Comparison of ENCODE assay signal across 8 cellular contexts in the genomic region with DNA sequence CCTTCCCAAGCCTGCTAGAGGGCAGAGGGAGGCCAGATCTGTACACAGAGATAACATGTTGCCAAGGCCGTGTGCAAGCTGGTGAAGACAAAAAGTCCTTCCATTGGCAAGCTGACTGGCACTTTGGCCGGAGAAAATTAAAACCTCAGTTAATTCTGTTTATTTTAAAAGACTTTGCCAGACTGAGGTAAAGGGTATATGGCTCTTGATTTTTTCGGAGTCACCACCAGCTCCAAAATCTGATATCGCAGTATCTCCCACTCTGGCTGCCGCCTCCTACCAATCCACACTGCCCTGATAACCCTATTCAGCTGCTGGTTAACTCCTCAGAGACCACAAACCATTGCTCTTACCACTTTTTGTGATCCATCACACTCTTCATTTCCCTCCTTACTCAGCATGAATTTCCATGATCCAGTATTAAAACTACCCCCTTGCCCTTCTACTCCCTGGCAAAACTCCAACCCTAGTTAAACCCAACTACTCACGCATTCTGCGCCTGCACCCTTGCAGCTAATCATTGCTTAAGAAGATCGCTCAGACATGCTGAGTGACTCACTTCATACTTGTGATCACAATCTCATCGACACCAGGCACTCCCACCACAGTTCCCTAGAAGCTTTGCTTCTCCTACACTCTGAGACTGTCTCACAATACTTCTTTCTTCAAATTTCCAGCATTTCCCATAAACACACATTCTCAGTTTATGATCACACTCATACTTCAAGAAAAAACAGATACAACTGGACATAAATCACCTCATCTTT. TPM values are rescaled to one million over a fixed set of nuclear protein-coding genes. Genes with fewer than 3 reads are reported as not detected.
A peak's percentile ranks its signal among the peaks of the same experiment; 100 is the strongest.
DNase-seq lines count a peak whose midpoint lies in the region; ATAC-seq, FAIRE-seq and TF ChIP-seq lines count a peak whose summit lies in the region.

No MANE protein-coding gene starts in this region.

- H3K79me2 ChIP-seq in endothelial cell of umbilical vein (ENCODE audit: control insufficient read depth, insufficient read depth, low read length), result no peaks in the 10 kb centered on the region
- H3K79me2 ChIP-seq in MM.1S (ENCODE audit: low read length), result no peaks in the 10 kb centered on the region

- no peaks in the 10 kb centered on the region for H4K20me1 ChIP-seq in endothelial cell of umbilical vein (replicated peaks; ENCODE audit: control insufficient read depth, extremely low read depth, insufficient read depth, low read length)
- H4K20me1 ChIP-seq in MM.1S (ENCODE audit: insufficient read depth, low read length), result no peaks in the 10 kb centered on the region

- H3K4me1 ChIP-seq in endothelial cell of umbilical vein (ENCODE audit: control insufficient read depth, extremely low read depth, insufficient read depth, low read length), result peaks cover 26% of the 10 kb centered on the region
- H3K4me1 ChIP-seq in mucosa of stomach (ENCODE audit: control insufficient read depth, insufficient read depth, low read length), result peaks cover 41% of the 10 kb centered on the region
- peaks cover 17 to 29% (median 25%) of the 10 kb centered on the region in 4 donors for H3K4me1 ChIP-seq in upper lobe of left lung
- H3K4me1 ChIP-seq in MM.1S (ENCODE audit: low read length), result no peaks in the 10 kb centered on the region

- dilution Hi-C loops in endothelial cell of umbilical vein (cut with MboI; ENCODE audit: extremely low pct_ligation_motif_present, low sequenced_read_pairs), result no loop called here

- peak; percentile 82 to 91 for ATAC-seq in upper lobe of left lung (ENCODE audit: low FRiP score in 2 of 2)
- ATAC-seq in HG03439 (IDR thresholded peaks at IDR 0.05; ENCODE audit: unreplicated experiment), result no peak

- no peaks in the 10 kb centered on the region for H3F3A ChIP-seq in MM.1S (ENCODE audit: insufficient read depth, low read length)

- H2AFZ ChIP-seq in endothelial cell of umbilical vein (ENCODE audit: low read depth, low read length) (no peak overlapping the region), MM.1S (ENCODE audit: low read length) (no peak overlapping the region)

- peaks cover 0 to 4% of the 10 kb centered on the region in 2 experiments for H3K36me3 ChIP-seq in endothelial cell of umbilical vein (ENCODE audit: control insufficient read depth in 2 of 2, extremely low read depth in 1 of 2, insufficient read depth in 2 of 2, low read length in 2 of 2)
- peaks cover 4% of the 10 kb centered on the region for H3K36me3 ChIP-seq in mucosa of stomach (ENCODE audit: control insufficient read depth, insufficient read depth, low read length)
- peaks cover 0 to 10% (median 6%) of the 10 kb centered on the region in 4 donors for H3K36me3 ChIP-seq in upper lobe of left lung
- H3K36me3 ChIP-seq in MM.1S (replicated peaks; ENCODE audit: insufficient read depth, low read length), result no peaks in the 10 kb centered on the region

- no peaks in the 10 kb centered on the region for H3K9me1 ChIP-seq in endothelial cell of umbilical vein (replicated peaks; ENCODE audit: control insufficient read depth, extremely low read depth, insufficient read depth, low read length)

- peak overlapping the region; percentile 74 for H3K27ac ChIP-seq in VCaP
- H3K27ac ChIP-seq in endothelial cell of umbilical vein (ENCODE audit: insufficient read depth, low read depth, low read length), result peak overlapping the region; percentile 84
- peak overlapping the region; percentile 75 to 85 (median 78) for H3K27ac ChIP-seq in upper lobe of left lung
- H3K27ac ChIP-seq in MM.1S (ENCODE audit: low read length), result no peak overlapping the region

- no peaks in the 10 kb centered on the region for H3K9me3 ChIP-seq in endothelial cell of umbilical vein (replicated peaks; ENCODE audit: control insufficient read depth, insufficient read depth, low read length)
- H3K9me3 ChIP-seq in mucosa of stomach (ENCODE audit: control insufficient read depth, low read length), result no peaks in the 10 kb centered on the region
- H3K9me3 ChIP-seq in upper lobe of left lung, result no peaks in the 10 kb centered on the region
- H3K9me3 ChIP-seq in MM.1S (replicated peaks; ENCODE audit: insufficient read depth, low read length), result no peaks in the 10 kb centered on the region

- peak; percentile 95 for FAIRE-seq in endothelial cell of umbilical vein (lab: Jason Lieb, UNC)

- POLR2A ChIA-PET in endothelial cell of umbilical vein (lab: Charles Lee), result interaction anchor here (0.9 kb wide), 1 partner anchor 77 kb away, joined by 3 read pairs; a partner anchor contains a TSS

- H3K9ac ChIP-seq in endothelial cell of umbilical vein (replicated peaks; ENCODE audit: extremely low read depth, insufficient read depth, low read length), result peak overlapping the region; percentile 54
- peak overlapping the region; percentile 23 for H3K9ac ChIP-seq in mucosa of stomach (ENCODE audit: low read length)
- H3K9ac ChIP-seq in MM.1S (ENCODE audit: low read length), result no peak overlapping the region

- TF ChIP-seq POLR2A in endothelial cell of umbilical vein (IDR thresholded peaks at IDR 0.05; ENCODE audit: low read depth, low read length), result no peak
- TF ChIP-seq POLR2A in upper lobe of left lung (IDR thresholded peaks at IDR 0.05), result peak in 1 of 4 donors; percentile 44

- H3K9me2 ChIP-seq in MM.1S (replicated peaks; ENCODE audit: insufficient read depth, low read length), result no peaks in the 10 kb centered on the region

- no peaks in the 10 kb centered on the region for H3K27me3 ChIP-seq in endothelial cell of umbilical vein (ENCODE audit: control insufficient read depth in 2 of 2, insufficient read depth in 2 of 2, low read length in 2 of 2)
- H3K27me3 ChIP-seq in mucosa of stomach (ENCODE audit: control insufficient read depth, insufficient read depth, low read length), result no peaks in the 10 kb centered on the region
- H3K27me3 ChIP-seq in upper lobe of left lung, result no peaks in the 10 kb centered on the region
- H3K27me3 ChIP-seq in MM.1S (replicated peaks; ENCODE audit: insufficient read depth, low read length), result no peaks in the 10 kb centered on the region

- TF ChIP-seq CTCF in VCaP (conservative IDR thresholded peaks at IDR 0.05) (no peak), endothelial cell of umbilical vein (IDR thresholded peaks at IDR 0.05; ENCODE audit: extremely low read depth in 1 of 2, insufficient read depth in 1 of 2, low read depth in 1 of 2, low read length in 2 of 2) (no peak), upper lobe of left lung (IDR thresholded peaks at IDR 0.05) (no peak), MM.1S (IDR thresholded peaks at IDR 0.05; ENCODE audit: low read length) (no peak)

- H3K4me3 ChIP-seq in endothelial cell of umbilical vein (replicated peaks in 1 of 3; ENCODE audit: insufficient read depth in 1 of 3, low read depth in 1 of 3, low read length in 3 of 3), result peak overlapping the region in 1 of 3 experiments; percentile 31
- no peak overlapping the region for H3K4me3 ChIP-seq in mucosa of stomach (ENCODE audit: low read length)
- H3K4me3 ChIP-seq in upper lobe of left lung, result no peak overlapping the region
- H3K4me3 ChIP-seq in MM.1S (ENCODE audit: low read length), result no peak overlapping the region

- H3K4me2 ChIP-seq in endothelial cell of umbilical vein (ENCODE audit: insufficient read depth, low read length), result peak overlapping the region; percentile 71
- H3K4me2 ChIP-seq in MM.1S (ENCODE audit: low read depth, low read length), result no peak overlapping the region

- peak; percentile 91 for DNase-seq in AG08395 (ENCODE audit: low spot score)
- peak; percentile 91 for DNase-seq in HT1080 (ENCODE audit: low read depth)
- peak; percentile 95 for DNase-seq in endothelial cell of umbilical vein (ENCODE audit: low read depth, low spot score)
- peak in 1 of 2 donors; percentile 74 for DNase-seq in upper lobe of left lung
- DNase-seq in MM.1S, result no peak

- intact Hi-C loops in endothelial cell of umbilical vein (cut with micrococcal nuclease), result loop anchor here (1.0 to 2.0 kb wide), 3 partner anchors 14 to 44 kb away; no protein-coding TSS in a partner anchor

- BruUV-seq in endothelial cell of umbilical vein (replicated peaks; lab: Mats Ljungman, UMichigan), result no TSS peak

- peak in 1 of 4 donors; percentile 37 for TF ChIP-seq EP300 in upper lobe of left lung (IDR thresholded peaks at IDR 0.05)

- 35 to 37% methylated on average over 9 of the region's 9 CpGs for WGBS in upper lobe of left lung, 2 donors

- CTCF ChIA-PET in endothelial cell of umbilical vein (lab: Charles Lee), result interaction anchor here (0.8 to 2.2 kb wide), 13 partner anchors 9 to 159 kb away, joined by 3 to 46 read pairs (median 4); no protein-coding TSS in a partner anchor

TF ChIP-seq in endothelial cell of umbilical vein, 7 proteins besides CTCF, POLR2A, EP300 and RAD21 (continues in another document):
- no peak for TF ChIP-seq EZH2 (IDR thresholded peaks at IDR 0.05; ENCODE audit: borderline replicate concordance, low read depth, low read length, severe bottlenecking)
- TF ChIP-seq POLR2AphosphoS5 (IDR thresholded peaks at IDR 0.05; ENCODE audit: insufficient read depth, low read depth, low read length), result peak; percentile 79

RNA-seq across cellular contexts. Expression of a gene that starts 5.8 kb away (rescaled TPM):
- total RNA-seq in HT1080 (2014; rRNA removed; shearing (Covaris generic)), result 21.3 and 27.4 TPM in 2 replicates
- polyA plus RNA-seq in HT1080 (2015; cell fraction: cytosol; rRNA removed), result 32.1 and 37.9 TPM in 2 replicates
- polyA plus RNA-seq in HT1080 (2015; cell fraction: nucleus; rRNA removed), result 38.7 and 43.0 TPM in 2 replicates
- total RNA-seq in endothelial cell of umbilical vein (39.8 and 41.7 TPM in 2 replicates), upper lobe of left lung (10 to 100 TPM; 30.4 to 67.8 (median 44.2) TPM)
- 15.4 and 16.8 TPM in 2 replicates for polyA plus RNA-seq in endothelial cell of umbilical vein
- polyA plus RNA-seq in endothelial cell of umbilical vein (2011; cell fraction: cytosol; rRNA removed), result 17.9 and 19.4 TPM in 2 replicates
- 19.4 and 23.4 TPM in 2 replicates for polyA plus RNA-seq in endothelial cell of umbilical vein (2011; cell fraction: nucleus; rRNA removed)
- 13.3 and 19.0 TPM in 2 replicates for polyA plus RNA-seq in endothelial cell of umbilical vein (2012)
- 38.0 and 39.1 TPM in 2 replicates for polyA minus RNA-seq in endothelial cell of umbilical vein
- 107 TPM for polyA minus RNA-seq in endothelial cell of umbilical vein (2011; cell fraction: cytosol; rRNA and poly(A)+ RNA removed)
- 47.6 and 55.9 TPM in 2 replicates for polyA minus RNA-seq in endothelial cell of umbilical vein (2011; cell fraction: nucleus; rRNA and poly(A)+ RNA removed)

RNA-seq across cellular contexts. Expression of a gene that starts 57.7 kb away (rescaled TPM):
- total RNA-seq in HT1080 (2014; rRNA removed; shearing (Covaris generic)), result 0.19 and 0.33 TPM in 2 replicates
- 0.34 and 1.8 TPM in 2 replicates for polyA plus RNA-seq in HT1080 (2015; cell fraction: cytosol; rRNA removed)
- 1.2 and 1.6 TPM in 2 replicates for polyA plus RNA-seq in HT1080 (2015; cell fraction: nucleus; rRNA removed)
- total RNA-seq in endothelial cell of umbilical vein (11.5 and 15.0 TPM in 2 replicates), upper lobe of left lung (1 to 10 TPM; 3.3 to 6.9 (median 4.9) TPM)
- 2.1 and 2.4 TPM in 2 replicates for polyA plus RNA-seq in endothelial cell of umbilical vein
- 2.5 and 3.3 TPM in 2 replicates for polyA plus RNA-seq in endothelial cell of umbilical vein (2011; cell fraction: cytosol; rRNA removed)
- polyA plus RNA-seq in endothelial cell of umbilical vein (2011; cell fraction: nucleus; rRNA removed), result 9.7 and 12.6 TPM in 2 replicates
- polyA plus RNA-seq in endothelial cell of umbilical vein (2012), result 2.6 and 4.6 TPM in 2 replicates
- 3.9 and 4.1 TPM in 2 replicates for polyA minus RNA-seq in endothelial cell of umbilical vein
- polyA minus RNA-seq in endothelial cell of umbilical vein (2011; cell fraction: cytosol; rRNA and poly(A)+ RNA removed), result 8.0 TPM
- 6.6 and 8.8 TPM in 2 replicates for polyA minus RNA-seq in endothelial cell of umbilical vein (2011; cell fraction: nucleus; rRNA and poly(A)+ RNA removed)
